Comparison of ENCODE assay signal across 8 cellular contexts in the genomic region with DNA sequence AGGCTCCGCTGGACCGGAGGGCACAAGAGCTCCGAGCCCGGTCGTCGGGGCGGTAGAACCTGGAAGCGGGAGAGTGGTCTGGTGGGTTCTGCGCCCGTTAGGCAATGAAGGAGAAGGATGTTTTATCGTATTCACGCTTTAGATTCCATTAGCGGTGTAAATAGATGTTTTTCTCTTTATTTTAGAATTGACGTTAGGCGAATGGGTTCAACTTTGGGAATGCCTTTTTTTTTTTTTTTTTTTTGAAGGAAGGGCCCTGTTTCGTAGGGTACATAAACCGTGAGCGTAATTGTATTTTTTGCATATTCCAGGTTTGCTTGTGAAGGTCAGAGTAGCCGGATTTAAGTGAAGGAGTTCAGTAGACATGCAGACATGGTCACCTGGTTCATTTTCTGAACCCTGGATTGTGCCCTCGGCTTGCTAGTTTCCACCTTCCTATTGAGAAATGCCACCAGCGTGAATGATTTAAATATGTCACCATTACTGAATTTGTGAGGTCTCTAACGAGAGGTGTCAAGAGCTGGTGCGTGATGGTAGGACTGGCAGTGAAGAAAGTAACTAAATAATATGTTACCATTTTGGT. TPM values are rescaled to one million over a fixed set of nuclear protein-coding genes. Genes with fewer than 3 reads are reported as not detected.
DNase-seq lines count a peak whose midpoint lies in the region; ATAC-seq, FAIRE-seq and TF ChIP-seq lines count a peak whose summit lies in the region.

No MANE protein-coding gene starts in this region.

- no peak overlapping the region for H4K8ac ChIP-seq in mesenchymal stem cell (ENCODE audit: low read length)

- H3K4me2 ChIP-seq in A549 (peak overlapping the region; percentile 75), mesenchymal stem cell (ENCODE audit: low read length, poor library complexity, severe bottlenecking) (peak overlapping the region; percentile 70)

- H2AFZ ChIP-seq in mesenchymal stem cell (ENCODE audit: low read depth, low read length) = no peak overlapping the region

- no peak overlapping the region for H2AK5ac ChIP-seq in mesenchymal stem cell (ENCODE audit: low read length, severe bottlenecking)

- in situ Hi-C loops in astrocyte of the spinal cord (cut with HindIII; ENCODE audit: low sequenced_read_pairs) = no loop called here

- H3K36me3 ChIP-seq in HEK293 (ENCODE audit: control insufficient read depth in 2 of 2, insufficient read depth in 1 of 2, low read length in 2 of 2) = peaks cover 6 to 12% of the 10 kb centered on the region in 2 experiments; a peak in 2 of 3 replicates
- H3K36me3 ChIP-seq in mesenchymal stem cell (ENCODE audit: control insufficient read depth in 1 of 2, insufficient read depth in 2 of 2, low read depth in 1 of 2, low read length in 2 of 2) = peaks cover 0 to under 1% of the 10 kb centered on the region in 2 experiments

- no peak for ATAC-seq in A549
- no peak for ATAC-seq in GM21717 (IDR thresholded peaks at IDR 0.05; ENCODE audit: unreplicated experiment)

- H2BK5ac ChIP-seq in mesenchymal stem cell (ENCODE audit: low read depth, low read length, poor library complexity, severe bottlenecking) = no peak overlapping the region

- no peak for TF ChIP-seq POLR2A in A549 (IDR thresholded peaks at IDR 0.05; ENCODE audit: low read length)

- CTCF ChIA-PET in A549 (lab: Yijun Ruan, JAX) = interaction anchor here (0.6 to 1.0 kb wide), 2 partner anchors 9 to 29 kb away, joined by 3 read pairs; no protein-coding TSS in a partner anchor
- CTCF ChIA-PET in HEK293 (lab: Yijun Ruan, JAX) = interaction anchor here (1.1 to 1.3 kb wide), 2 partner anchors 10 to 57 kb away, joined by 3 read pairs; no protein-coding TSS in a partner anchor

- no peak overlapping the region for H2BK12ac ChIP-seq in mesenchymal stem cell (ENCODE audit: low read length in 2 of 2)

- no peaks in the 10 kb centered on the region for H3K27me3 ChIP-seq in mesenchymal stem cell (ENCODE audit: control insufficient read depth in 1 of 2, insufficient read depth in 1 of 2, low read length in 2 of 2)

- TF ChIP-seq RAD21 in A549 (conservative IDR thresholded peaks at IDR 0.05 in 1 of 2, IDR thresholded peaks at IDR 0.05 in 1 of 2) = no peak

- WGBS in A549 (ENCODE audit: missing lambda C conversion rate) = 9% methylated on average over 22 of the region's 23 CpGs
- WGBS in mesenchymal stem cell = 15% methylated on average over 23 of the region's 23 CpGs

- H3K79me1 ChIP-seq in mesenchymal stem cell (replicated peaks; ENCODE audit: low read length, poor library complexity, severe bottlenecking) = no peaks in the 10 kb centered on the region

- FAIRE-seq in A549 (lab: Jason Lieb, UNC) = no peak

- H3K18ac ChIP-seq in mesenchymal stem cell (ENCODE audit: low read depth in 1 of 2, low read length in 2 of 2) = peak overlapping the region; percentile 25 to 78

- TF ChIP-seq CTCF in A549 (IDR thresholded peaks at IDR 0.05) (no peak), HEK293 (tag by site-specific recombination; IDR thresholded peaks at IDR 0.05) (no peak), astrocyte of the spinal cord (IDR thresholded peaks at IDR 0.05; ENCODE audit: low read depth, low read length) (no peak)

- no peak overlapping the region for H2BK15ac ChIP-seq in mesenchymal stem cell (ENCODE audit: low read depth, poor library complexity, severe bottlenecking)

- no peak for TF ChIP-seq EP300 in A549 (IDR thresholded peaks at IDR 0.05)

- H3K4me3 ChIP-seq in A549 (peak overlapping the region; percentile 79), HEK293 (ENCODE audit: low read depth, low read length) (peak overlapping the region; percentile 99), astrocyte of the spinal cord (ENCODE audit: low read depth, low read length) (peak overlapping the region; percentile 87), mesenchymal stem cell (ENCODE audit: insufficient read depth in 1 of 2, low read depth in 1 of 2, low read length in 2 of 2) (peak overlapping the region; percentile 77 to 99)

- DNase-seq in A549 (ENCODE audit: low read depth in 1 of 2, low spot score in 1 of 2) (no peak), astrocyte of the spinal cord (ENCODE audit: low read depth, low spot score) (no peak), mesenchymal stem cell (no peak), NK-92 (lab: John Stamatoyannopoulos, UW; ENCODE audit: unreplicated experiment) (no peak), NCI-H2081 treated with DMSO at 0.1 percent for 48 hours (lab: John Stamatoyannopoulos, UW) (no peak), SK-N-DZ (ENCODE audit: low spot score) (no peak)

- POLR2A ChIA-PET in A549 (lab: Yijun Ruan, JAX) (interaction anchor here (0.6 to 2.9 kb wide), 5 partner anchors 11 to 138 kb away, joined by 3 to 23 read pairs (median 3); a partner anchor contains a TSS), HEK293 (lab: Yijun Ruan, JAX) (interaction anchor here (0.6 to 2.5 kb wide), 9 partner anchors 9 to 1010 kb away, joined by 3 to 43 read pairs (median 9); a partner anchor contains a TSS)

- peak overlapping the region; percentile 99 for H3K9ac ChIP-seq in mesenchymal stem cell (ENCODE audit: low read length)

- no peak overlapping the region for H3K23ac ChIP-seq in mesenchymal stem cell (ENCODE audit: low read length in 2 of 2)

- H3K27ac ChIP-seq in A549 (peak overlapping the region; percentile 93 to 94), HEK293 (ENCODE audit: extremely low read depth, low read depth, low read length) (peak overlapping the region; percentile 81), mesenchymal stem cell (ENCODE audit: low read length, poor library complexity, severe bottlenecking) (peak overlapping the region; percentile 77)

- H3K4me1 ChIP-seq in A549 = 0 out of 3 replicates have a peak, but pooled peaks cover 3% of the 10 kb centered on the region
- H3K4me1 ChIP-seq in HEK293 (ENCODE audit: control insufficient read depth, insufficient read depth, low read length) = no peaks in the 10 kb centered on the region
- peaks cover 5% of the 10 kb centered on the region for H3K4me1 ChIP-seq in mesenchymal stem cell (ENCODE audit: control insufficient read depth, insufficient read depth, low read depth, low read length)

- no peak overlapping the region for H3K4ac ChIP-seq in mesenchymal stem cell (ENCODE audit: low read depth in 1 of 2, low read length in 2 of 2)

- H3K9me3 ChIP-seq in A549 (no peaks in the 10 kb centered on the region), HEK293 (ENCODE audit: control insufficient read depth, insufficient read depth, low read depth, low read length) (no peaks in the 10 kb centered on the region), mesenchymal stem cell (ENCODE audit: control insufficient read depth, low read length) (no peaks in the 10 kb centered on the region)

- no peak overlapping the region for H4K91ac ChIP-seq in mesenchymal stem cell (ENCODE audit: low read length)

- no peak overlapping the region for H2BK120ac ChIP-seq in mesenchymal stem cell (ENCODE audit: low read depth, low read length)

- peak overlapping the region in 1 of 2 experiments; percentile 19 for H3K14ac ChIP-seq in mesenchymal stem cell (ENCODE audit: low read length in 2 of 2)

TF ChIP-seq in A549, 52 proteins besides CTCF, POLR2A, EP300 and RAD21 (continues in another document):
- no peak for TF ChIP-seq EHF (CRISPR knock-in tag; IDR thresholded peaks at IDR 0.05)
- TF ChIP-seq NR3C1 (IDR thresholded peaks at IDR 0.05) = no peak
- no peak for TF ChIP-seq SMC3 (IDR thresholded peaks at IDR 0.05)
- no peak for TF ChIP-seq FOXS1 (CRISPR knock-in tag; IDR thresholded peaks at IDR 0.05)
- no peak for TF ChIP-seq HEYL (CRISPR knock-in tag; IDR thresholded peaks at IDR 0.05)
- no peak for TF ChIP-seq RFX5 (IDR thresholded peaks at IDR 0.05)
- TF ChIP-seq TP53 (CRISPR knock-in tag; IDR thresholded peaks at IDR 0.05) = no peak
- no peak for TF ChIP-seq KDM5A (IDR thresholded peaks at IDR 0.05)

TF ChIP-seq in HEK293, 187 proteins besides CTCF, POLR2A, EP300 and RAD21 (continues in another document):
- TF ChIP-seq ZNF350 (tag by site-specific recombination; IDR thresholded peaks at IDR 0.05) (no peak), ZNF549 (tag by site-specific recombination; IDR thresholded peaks at IDR 0.05) (no peak), TCF7L2 (IDR thresholded peaks at IDR 0.05; ENCODE audit: borderline replicate concordance, low read depth, low read length) (no peak), ZBTB17 (tag by site-specific recombination; IDR thresholded peaks at IDR 0.05) (0 out of 2 replicates have a peak, but pooled peaks have one; percentile 6)

RNA-seq across cellular contexts. Expression of a gene that starts 0.8 kb away (rescaled TPM):
- polyA plus RNA-seq in A549 (2011; rRNA removed) (42.2 and 44.2 TPM in 2 replicates), A549 (2017; fragmentation: RNase III; extraction: RNeasy Plus Mini Kit Qiagen cat#74134 plus additional on column Dnase treatment) (36.3 to 41.4 TPM (median 40.4 TPM) in 3 replicates)
- polyA plus RNA-seq in A549 (2012; cell fraction: cytosol; rRNA removed) = 14.6 and 16.1 TPM in 2 replicates
- 15.5 and 26.0 TPM in 2 replicates for polyA plus RNA-seq in A549 (2012; cell fraction: nucleus; rRNA removed)
- polyA minus RNA-seq in A549 (2011; rRNA and poly(A)+ RNA removed) = 15.7 and 17.7 TPM in 2 replicates
- polyA plus RNA-seq in mesenchymal stem cell (2013, experiment 1 of 2) = 38.8 TPM
- 40.7 TPM for polyA plus RNA-seq in mesenchymal stem cell (2013, experiment 2 of 2)
- 50.8 and 60.1 TPM in 2 replicates for polyA plus RNA-seq in SK-N-DZ (2014; cell fraction: cytosol; rRNA removed)
- 162 and 217 TPM in 2 replicates for polyA plus RNA-seq in SK-N-DZ (2014; cell fraction: nucleus; rRNA removed)

RNA-seq across cellular contexts. Expression of a gene that starts 11.1 kb away (rescaled TPM):
- polyA plus RNA-seq in A549 (2011; rRNA removed) (4.2 and 5.1 TPM in 2 replicates), A549 (2017; fragmentation: RNase III; extraction: RNeasy Plus Mini Kit Qiagen cat#74134 plus additional on column Dnase treatment) (4.7 to 5.1 TPM (median 4.7 TPM) in 3 replicates)
- 10.3 and 13.3 TPM in 2 replicates for polyA plus RNA-seq in A549 (2012; cell fraction: cytosol; rRNA removed)
- polyA plus RNA-seq in A549 (2012; cell fraction: nucleus; rRNA removed) = 10.2 and 14.8 TPM in 2 replicates
- polyA minus RNA-seq in A549 (2011; rRNA and poly(A)+ RNA removed) = 4.4 and 4.5 TPM in 2 replicates
- 8.5 TPM for polyA plus RNA-seq in mesenchymal stem cell (2013, experiment 1 of 2)
- 9.1 TPM for polyA plus RNA-seq in mesenchymal stem cell (2013, experiment 2 of 2)
- polyA plus RNA-seq in SK-N-DZ (2014; cell fraction: cytosol; rRNA removed) = 18.5 and 18.9 TPM in 2 replicates
- 9.2 and 14.4 TPM in 2 replicates for polyA plus RNA-seq in SK-N-DZ (2014; cell fraction: nucleus; rRNA removed)

RNA-seq across cellular contexts. Expression of a gene that starts 37.1 kb away (rescaled TPM):
- polyA plus RNA-seq in A549 (2011; rRNA removed) (7.5 and 9.6 TPM in 2 replicates), A549 (2017; fragmentation: RNase III; extraction: RNeasy Plus Mini Kit Qiagen cat#74134 plus additional on column Dnase treatment) (5.9 to 6.1 TPM (median 6.0 TPM) in 3 replicates)
- polyA plus RNA-seq in A549 (2012; cell fraction: cytosol; rRNA removed) = 10.2 and 12.7 TPM in 2 replicates
- 60.5 and 73.7 TPM in 2 replicates for polyA plus RNA-seq in A549 (2012; cell fraction: nucleus; rRNA removed)
- 23.9 and 26.0 TPM in 2 replicates for polyA minus RNA-seq in A549 (2011; rRNA and poly(A)+ RNA removed)
- polyA plus RNA-seq in mesenchymal stem cell (2013, experiment 1 of 2) = 0.36 TPM
- 0.12 TPM for polyA plus RNA-seq in mesenchymal stem cell (2013, experiment 2 of 2)
- polyA plus RNA-seq in SK-N-DZ (2014; cell fraction: cytosol; rRNA removed) = 0.38 and 1.2 TPM in 2 replicates
- 2.8 and 4.0 TPM in 2 replicates for polyA plus RNA-seq in SK-N-DZ (2014; cell fraction: nucleus; rRNA removed)
